In the genomic region with DNA sequence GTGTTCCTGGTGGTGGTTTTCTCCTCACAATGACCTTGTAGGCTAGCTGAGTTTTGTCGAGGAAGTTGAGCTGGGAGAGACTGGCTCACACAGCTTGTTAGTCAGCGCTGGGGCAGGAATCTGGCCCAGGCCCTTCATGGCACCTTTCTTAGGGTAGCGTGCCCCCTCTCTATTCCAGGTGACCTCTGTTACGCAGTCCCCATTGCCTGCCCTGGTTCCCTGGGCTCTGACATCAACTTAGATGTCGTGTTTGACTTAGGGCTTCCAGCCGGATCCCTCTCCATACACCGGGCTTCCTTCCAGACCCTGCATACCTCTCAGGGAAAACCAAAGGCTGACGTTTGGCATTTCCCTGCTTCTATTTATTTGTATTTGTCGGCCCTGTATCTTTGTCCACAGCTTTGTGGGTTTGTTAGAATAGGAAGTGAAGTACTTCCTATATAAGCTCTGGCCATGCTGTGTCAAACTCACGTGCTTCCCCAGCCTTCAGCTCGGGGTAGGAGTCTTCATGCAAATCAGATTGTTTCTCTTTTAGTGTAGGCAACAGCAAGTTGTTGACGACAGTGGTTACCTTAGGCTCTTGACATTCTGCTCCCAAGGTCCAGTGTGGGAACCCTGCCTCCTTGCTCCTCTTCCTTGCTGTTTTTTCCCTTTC, we compare ENCODE assay signal across 8 cellular contexts. TPM values are rescaled to one million over a fixed set of nuclear protein-coding genes. Genes with fewer than 3 reads are reported as not detected.
DNase-seq lines count a peak whose midpoint lies in the region; ATAC-seq and TF ChIP-seq lines count a peak whose summit lies in the region.

No MANE protein-coding gene starts in this region.

- DNase-seq in GM13976 (ENCODE audit: low spot score), result peak; percentile 75
- DNase-seq in KBM-7, result peak; percentile 74
- DNase-seq in activated T-helper 1 cell treated with anti-CD3 and anti-CD28 coated beads, Interleukin-12 subunit alpha, Interleukin-12 subunit beta, Interleukin-2, Interleukin-4 antibody, amounts not matched to agents 30 ng/mL and 10 ng/mL and 1 ng/mL, durations not matched to agents 14 hours and 24 hours and 36 hours (ENCODE audit: low spot score), result peak; percentile 42
- no peak for DNase-seq in left ventricle myocardium inferior
- no peak for DNase-seq in smooth muscle cell (lab: John Stamatoyannopoulos, UW; ENCODE audit: unreplicated experiment)
- no peak for DNase-seq in dedifferentiated amniotic fluid mesenchymal stem cell (ENCODE audit: extremely low spot score)
- no peak for DNase-seq in NCI-H345 (lab: John Stamatoyannopoulos, UW)

- 58% methylated on average over 12 of the region's 12 CpGs for WGBS in smooth muscle cell (ENCODE audit: low lambda C conversion rate)

- peaks cover 94% of the 10 kb centered on the region for H3K4me1 ChIP-seq in left ventricle myocardium inferior
- H3K4me1 ChIP-seq in smooth muscle cell (ENCODE audit: low read depth), result peaks cover 20% of the 10 kb centered on the region

- peaks cover 8% of the 10 kb centered on the region for H3F3A ChIP-seq in smooth muscle cell (ENCODE audit: low read depth)

- no peaks in the 10 kb centered on the region for H3K27me3 ChIP-seq in left ventricle myocardium inferior (ENCODE audit: low read depth)
- H3K27me3 ChIP-seq in smooth muscle cell (ENCODE audit: low read depth), result no peaks in the 10 kb centered on the region

- peaks cover 100% of the 10 kb centered on the region for H3K79me2 ChIP-seq in smooth muscle cell (ENCODE audit: low read depth)

- H2AFZ ChIP-seq in smooth muscle cell (ENCODE audit: low read depth), result no peak overlapping the region

- in situ Hi-C loops in GM13976 (cut with MboI; ENCODE audit: low sequenced_read_pairs, unreplicated experiment) (no loop called here), KBM-7 (cut with MboI; ENCODE audit: low pct_unique_long_range_greater_than_20kb, low sequenced_read_pairs) (no loop called here)

- intact Hi-C loops in activated T-helper 1 cell treated with anti-CD3 and anti-CD28 coated beads, Interleukin-12 subunit alpha, Interleukin-12 subunit beta, Interleukin-2, Interleukin-4 antibody, amounts not matched to agents 30 ng/mL and 10 ng/mL and 1 ng/mL, durations not matched to agents 14 hours and 24 hours and 36 hours (cut with micrococcal nuclease), result loop anchor here (1.0 to 2.0 kb wide), 3 partner anchors 7 to 193 kb away; a partner anchor contains a TSS
- intact Hi-C loops in left ventricle myocardium inferior (cut with micrococcal nuclease), result loop anchor here (10.0 kb wide), 1 partner anchor 53 kb away; no protein-coding TSS in a partner anchor

- H3K36me3 ChIP-seq in left ventricle myocardium inferior, result no peaks in the 10 kb centered on the region
- H3K36me3 ChIP-seq in smooth muscle cell (ENCODE audit: low read depth), result no peaks in the 10 kb centered on the region

- peak overlapping the region; percentile 39 for H3K4me3 ChIP-seq in left ventricle myocardium inferior
- no peak overlapping the region for H3K4me3 ChIP-seq in smooth muscle cell

- no peak for TF ChIP-seq CTCF in GM13976 (IDR thresholded peaks at IDR 0.05; ENCODE audit: borderline replicate concordance, control extremely low read depth, extremely low read depth, insufficient read depth, missing control alignments)
- TF ChIP-seq CTCF in left ventricle myocardium inferior (IDR thresholded peaks at IDR 0.05; ENCODE audit: borderline replicate concordance), result no peak
- no peak for TF ChIP-seq CTCF in smooth muscle cell (IDR thresholded peaks at IDR 0.05; ENCODE audit: borderline replicate concordance, insufficient read depth, poor library complexity, severe bottlenecking)

- H3K4me3 Mint-ChIP-seq in activated T-helper 1 cell treated with anti-CD3 and anti-CD28 coated beads, Interleukin-12 subunit alpha, Interleukin-12 subunit beta, Interleukin-2, Interleukin-4 antibody, amounts not matched to agents 30 ng/mL and 10 ng/mL and 1 ng/mL, durations not matched to agents 14 hours and 24 hours and 36 hours, result peak overlapping the region; percentile 80

- H3K27ac ChIP-seq in left ventricle myocardium inferior (replicated peaks), result peak overlapping the region; percentile 89
- peak overlapping the region; percentile 71 for H3K27ac ChIP-seq in smooth muscle cell (ENCODE audit: low read depth)

- peaks cover 20% of the 10 kb centered on the region for H3K36me3 Mint-ChIP-seq in activated T-helper 1 cell treated with anti-CD3 and anti-CD28 coated beads, Interleukin-12 subunit alpha, Interleukin-12 subunit beta, Interleukin-2, Interleukin-4 antibody, amounts not matched to agents 30 ng/mL and 10 ng/mL and 1 ng/mL, durations not matched to agents 14 hours and 24 hours and 36 hours (ENCODE audit: low read depth)

- H3K27ac Mint-ChIP-seq in activated T-helper 1 cell treated with anti-CD3 and anti-CD28 coated beads, Interleukin-12 subunit alpha, Interleukin-12 subunit beta, Interleukin-2, Interleukin-4 antibody, amounts not matched to agents 30 ng/mL and 10 ng/mL and 1 ng/mL, durations not matched to agents 14 hours and 24 hours and 36 hours, result peak overlapping the region; percentile 97

- peak; percentile 71 for ATAC-seq in GM21529 (IDR thresholded peaks at IDR 0.05; ENCODE audit: unreplicated experiment)

- no peaks in the 10 kb centered on the region for H3K27me3 Mint-ChIP-seq in activated T-helper 1 cell treated with anti-CD3 and anti-CD28 coated beads, Interleukin-12 subunit alpha, Interleukin-12 subunit beta, Interleukin-2, Interleukin-4 antibody, amounts not matched to agents 30 ng/mL and 10 ng/mL and 1 ng/mL, durations not matched to agents 14 hours and 24 hours and 36 hours (ENCODE audit: insufficient read depth)

- no peaks in the 10 kb centered on the region for H3K9me3 ChIP-seq in left ventricle myocardium inferior (replicated peaks)
- H3K9me3 ChIP-seq in smooth muscle cell (replicated peaks; ENCODE audit: low read depth), result no peaks in the 10 kb centered on the region

- no peaks in the 10 kb centered on the region for H3K9me3 Mint-ChIP-seq in activated T-helper 1 cell treated with anti-CD3 and anti-CD28 coated beads, Interleukin-12 subunit alpha, Interleukin-12 subunit beta, Interleukin-2, Interleukin-4 antibody, amounts not matched to agents 30 ng/mL and 10 ng/mL and 1 ng/mL, durations not matched to agents 14 hours and 24 hours and 36 hours

- peak overlapping the region; percentile 1 for H3K9ac ChIP-seq in smooth muscle cell (ENCODE audit: low read depth)

- peak overlapping the region; percentile 23 for H3K4me2 ChIP-seq in smooth muscle cell

- H4K20me1 ChIP-seq in smooth muscle cell (ENCODE audit: low read depth), result peaks cover 100% of the 10 kb centered on the region

- H3K4me1 Mint-ChIP-seq in activated T-helper 1 cell treated with anti-CD3 and anti-CD28 coated beads, Interleukin-12 subunit alpha, Interleukin-12 subunit beta, Interleukin-2, Interleukin-4 antibody, amounts not matched to agents 30 ng/mL and 10 ng/mL and 1 ng/mL, durations not matched to agents 14 hours and 24 hours and 36 hours (ENCODE audit: low read depth), result peaks cover 85% of the 10 kb centered on the region

RNA-seq across cellular contexts. Expression of a gene that starts 12.8 kb away (rescaled TPM):
- 118 and 126 TPM in 2 replicates for total RNA-seq in activated T-helper 1 cell treated with anti-CD3 and anti-CD28 coated beads, Interleukin-12 subunit alpha, Interleukin-12 subunit beta, Interleukin-2, Interleukin-4 antibody, amounts not matched to agents 30 ng/mL and 10 ng/mL and 1 ng/mL, durations not matched to agents 14 hours and 24 hours and 36 hours
- 66.8 TPM for total RNA-seq in left ventricle myocardium inferior
- 64.5 and 77.4 TPM in 2 replicates for total RNA-seq in smooth muscle cell
- 43.9 and 44.7 TPM in 2 replicates for polyA plus RNA-seq in smooth muscle cell

Comparison
In these comparisons a context has a peak if more than half of its experiments do, and no peak if none do; other contexts are left out.
1. DNase-seq: peak in GM13976 (single experiment), KBM-7 (single experiment) and activated T-helper 1 cell treated with anti-CD3 and anti-CD28 coated beads, Interleukin-12 subunit alpha, Interleukin-12 subunit beta, Interleukin-2, Interleukin-4 antibody, amounts not matched to agents 30 ng/mL and 10 ng/mL and 1 ng/mL, durations not matched to agents 14 hours and 24 hours and 36 hours (single experiment); none in left ventricle myocardium inferior (single experiment), smooth muscle cell (single experiment), dedifferentiated amniotic fluid mesenchymal stem cell (single experiment) and NCI-H345 (single experiment).